In genomic region chr9:92669890-92670708, GRCh38 we compare ENCODE assay signal across 8 cellular contexts.
A peak's percentile ranks its signal among the peaks of the same experiment; 100 is the strongest.
DNase-seq lines count a peak whose midpoint lies in the region; ATAC-seq and TF ChIP-seq lines count a peak whose summit lies in the region.

TSS of gene IPPK (minus strand) at chr9:92670131. CDS start at chr9:92669988, 143 bp downstream.

- peak; percentile 96 for TF ChIP-seq POLR2A in GM19099 (IDR thresholded peaks at IDR 0.05; ENCODE audit: extremely low read depth, insufficient read length, low read depth)

- peak; percentile 89 for ATAC-seq in HG03378 (IDR thresholded peaks at IDR 0.05; ENCODE audit: unreplicated experiment)

- DNase-seq in AML-193 (lab: John Stamatoyannopoulos, UW) (peak; percentile 98 to 99), NCI-H446 treated with DMSO at 0.1 percent for 48 hours (lab: John Stamatoyannopoulos, UW) (peak; percentile 92), cerebellar cortex (ENCODE audit: low spot score) (peak; percentile 98), iris pigment epithelial cell (ENCODE audit: low read depth) (peak; percentile 99)
- DNase-seq in activated CD4-positive, CD25-positive, alpha-beta regulatory T cell treated with anti-CD3 and anti-CD28 coated beads, Interleukin-2, amount 50 U/mL, for 72 hours = peak; percentile 97
- peak; percentile 96 to 97 for DNase-seq in stimulated activated CD4-positive, alpha-beta T cell treated with anti-CD3 and anti-CD28 coated beads, Interleukin-12 subunit alpha, Interleukin-12 subunit beta, amount 100 ng/mL, for 24 hours (ENCODE audit: low read depth in 2 of 2)

Comparison
In these comparisons a context has a peak if more than half of its experiments do, and no peak if none do; other contexts are left out.
1. Peak in every context shown above with its lines: DNase-seq and ATAC-seq.